12 cellular contexts compared by ENCODE assay signal in genomic region chr4:32061916-32062315, GRCh38.
DNase-seq lines count a peak whose midpoint lies in the region; ATAC-seq and TF ChIP-seq lines count a peak whose summit lies in the region.
"Had no signal": no experiment of that assay in that cellular context is flagged by ENCODE, and none has a peak within 500 bp of the region (broad histone marks: within the 10 kb centered on the region; RNA-seq: fewer than 3 reads in every experiment).

No MANE protein-coding gene starts in this region.

- no peak for TF ChIP-seq CTCF in foreskin fibroblast (IDR thresholded peaks at IDR 0.05; ENCODE audit: low read depth, low read length)

- ATAC-seq in GM18502 (IDR thresholded peaks at IDR 0.05; ENCODE audit: poor library complexity, unreplicated experiment): no peak
- no peak for ATAC-seq in GM21390 (IDR thresholded peaks at IDR 0.05; ENCODE audit: unreplicated experiment)
- ATAC-seq: A549; CD8-positive, alpha-beta T cell; GM12878 had no signal

- H3K4me3 ChIP-seq in foreskin fibroblast (ENCODE audit: low read depth in 1 of 2, low read length in 2 of 2): no peak overlapping the region
- H3K4me3 ChIP-seq: A549, GM12878 had no signal

- DNase-seq in HS-5 (ENCODE audit: low read depth) (peak; percentile 2), RKO (ENCODE audit: low spot score) (peak; percentile 27), foreskin fibroblast (peak; percentile 0 to 11), NCI-H345 (lab: John Stamatoyannopoulos, UW) (no peak)
- DNase-seq: Caco-2; CD8-positive, alpha-beta T cell; HCEC 1CT; HFFc6 had no signal
